Comparison of ENCODE assay signal across 13 cellular contexts in the genomic region with DNA sequence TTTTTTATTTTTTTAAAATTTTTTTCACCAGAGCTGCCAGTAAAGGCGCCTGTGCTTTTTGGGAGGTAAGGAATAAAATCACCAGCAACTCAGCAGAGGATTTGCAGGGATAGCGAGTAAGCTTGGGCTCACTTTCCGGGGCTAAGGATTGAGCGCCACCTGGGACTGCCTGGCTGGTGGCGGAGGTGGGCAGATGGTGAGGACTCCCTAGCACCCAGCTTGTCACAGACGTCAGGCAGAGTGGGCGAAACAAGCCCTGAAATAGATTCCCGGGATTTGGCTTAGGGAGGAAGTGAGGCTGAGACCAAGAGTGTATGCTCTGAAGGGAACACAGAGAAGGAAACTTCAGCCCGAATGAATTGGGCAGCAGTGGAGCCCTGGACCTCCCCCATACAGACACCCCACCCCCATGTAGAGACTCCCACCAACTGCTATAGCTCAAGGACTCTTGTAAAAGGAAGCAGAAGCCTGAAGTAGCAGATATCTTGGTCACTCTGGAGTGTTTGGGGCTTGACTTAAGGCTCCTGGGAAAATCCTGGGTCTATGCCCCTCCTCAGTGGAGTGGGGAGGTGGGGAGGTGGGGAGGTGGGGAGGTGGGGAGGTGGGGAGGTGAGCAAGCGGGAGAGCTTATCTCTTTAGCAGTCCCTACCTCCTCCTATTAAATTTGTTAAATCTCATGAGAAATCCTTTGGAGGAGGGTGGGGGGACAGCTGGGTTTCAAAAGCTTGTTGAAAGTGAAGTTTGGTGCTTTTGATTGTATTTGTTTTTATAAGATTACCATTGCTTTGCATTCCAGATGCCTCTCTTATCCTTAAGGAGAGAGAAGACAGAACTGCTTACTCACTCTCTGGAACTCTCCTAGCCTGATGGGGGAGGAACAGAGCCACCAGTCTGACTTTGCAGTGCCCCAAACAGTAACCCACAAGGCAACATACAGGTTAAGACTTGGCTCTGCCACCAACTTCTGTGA. TPM values are rescaled to one million over a fixed set of nuclear protein-coding genes. Genes with fewer than 3 reads are reported as not detected.
A peak's percentile ranks its signal among the peaks of the same experiment; 100 is the strongest.
DNase-seq lines count a peak whose midpoint lies in the region; ATAC-seq and TF ChIP-seq lines count a peak whose summit lies in the region.
"Had no signal": no experiment of that assay in that cellular context is flagged by ENCODE, and none has a peak within 500 bp of the region (broad histone marks: within the 10 kb centered on the region; RNA-seq: fewer than 3 reads in every experiment).

No MANE protein-coding gene starts in this region.

- H3K27ac Mint-ChIP-seq in Caco-2 (ENCODE audit: unreplicated experiment), result peak overlapping the region; percentile 95
- H3K27ac Mint-ChIP-seq in stimulated activated naive B cell treated with anti-CD40 and anti-IgM and Interleukin-4, amounts not matched to agents 10 μg/mL and 1 μg/mL and 100 μg/mL, for 72 hours, result no peak overlapping the region
- H3K27ac Mint-ChIP-seq in activated T-helper 1 cell treated with anti-CD3 and anti-CD28 coated beads, Interleukin-12 subunit alpha, Interleukin-12 subunit beta, Interleukin-2, Interleukin-4 antibody, amounts not matched to agents 30 ng/mL and 10 ng/mL and 1 ng/mL, durations not matched to agents 14 hours and 24 hours and 36 hours, result no peak overlapping the region
- H3K27ac Mint-ChIP-seq: CD4-positive, alpha-beta T cell had no signal

- no peaks in the 10 kb centered on the region for H3K9me3 Mint-ChIP-seq in Caco-2 (ENCODE audit: unreplicated experiment)
- H3K9me3 Mint-ChIP-seq in stimulated activated naive B cell treated with anti-CD40 and anti-IgM and Interleukin-4, amounts not matched to agents 10 μg/mL and 1 μg/mL and 100 μg/mL, for 72 hours, result no peaks in the 10 kb centered on the region
- H3K9me3 Mint-ChIP-seq in activated T-helper 1 cell treated with anti-CD3 and anti-CD28 coated beads, Interleukin-12 subunit alpha, Interleukin-12 subunit beta, Interleukin-2, Interleukin-4 antibody, amounts not matched to agents 30 ng/mL and 10 ng/mL and 1 ng/mL, durations not matched to agents 14 hours and 24 hours and 36 hours, result no peaks in the 10 kb centered on the region
- H3K9me3 Mint-ChIP-seq: CD4-positive, alpha-beta T cell had no signal

- POLR2A ChIA-PET in Caco-2 (lab: Charles Lee), result interaction anchor here (1.7 kb wide), 2 partner anchors 9 to 39 kb away, joined by 4 to 11 read pairs; partner anchors contain the start of gene ARL4D

- no peak overlapping the region for H3K4me3 ChIP-seq in Caco-2 (ENCODE audit: low read depth, low read length)
- H3K4me3 ChIP-seq in dorsolateral prefrontal cortex, result no peak overlapping the region
- no peak overlapping the region for H3K4me3 ChIP-seq in muscle layer of colon (ENCODE audit: low read depth in 1 of 2, low read length in 2 of 2)

- no peaks in the 10 kb centered on the region for H3K9me3 ChIP-seq in Caco-2
- H3K9me3 ChIP-seq in muscle layer of colon (ENCODE audit: low read length), result no peaks in the 10 kb centered on the region

- CTCF ChIA-PET in Caco-2 (lab: Charles Lee), result interaction anchor here (0.9 to 1.2 kb wide), 4 partner anchors 8 to 77 kb away, joined by 3 to 8 read pairs (median 5); partner anchors contain the start of genes ARL4D and DHX8

- no TSS peak for BruUV-seq in Caco-2 (replicated peaks; lab: Mats Ljungman, UMichigan)

- H3K27me3 Mint-ChIP-seq in Caco-2 (ENCODE audit: insufficient read depth, unreplicated experiment), result no peaks in the 10 kb centered on the region
- peaks cover 0 to 20% of the 10 kb centered on the region in 2 donors for H3K27me3 Mint-ChIP-seq in stimulated activated naive B cell treated with anti-CD40 and anti-IgM and Interleukin-4, amounts not matched to agents 10 μg/mL and 1 μg/mL and 100 μg/mL, for 72 hours
- H3K27me3 Mint-ChIP-seq in activated T-helper 1 cell treated with anti-CD3 and anti-CD28 coated beads, Interleukin-12 subunit alpha, Interleukin-12 subunit beta, Interleukin-2, Interleukin-4 antibody, amounts not matched to agents 30 ng/mL and 10 ng/mL and 1 ng/mL, durations not matched to agents 14 hours and 24 hours and 36 hours (ENCODE audit: insufficient read depth), result peaks cover 19% of the 10 kb centered on the region

- H3K27me3 ChIP-seq in Caco-2 (replicated peaks; ENCODE audit: control insufficient read depth, insufficient read depth, low read length) (no peaks in the 10 kb centered on the region), dorsolateral prefrontal cortex (no peaks in the 10 kb centered on the region), muscle layer of colon (ENCODE audit: control insufficient read depth in 1 of 2, insufficient read depth in 2 of 2, low read length in 2 of 2) (no peaks in the 10 kb centered on the region)

- ATAC-seq in stimulated activated naive B cell treated with anti-CD40 and anti-IgM and Interleukin-4, amounts not matched to agents 10 μg/mL and 1 μg/mL and 100 μg/mL, for 72 hours (replicated peaks), result no peak
- ATAC-seq in GM18873 (IDR thresholded peaks at IDR 0.05; ENCODE audit: low FRiP score, unreplicated experiment), result no peak

- no peak overlapping the region for H3K9ac ChIP-seq in muscle layer of colon (ENCODE audit: low read length)
- H3K9ac ChIP-seq: parathyroid adenoma had no signal

- H3K27ac ChIP-seq in dorsolateral prefrontal cortex, result peak overlapping the region in 6 of 59 donors; percentile 3 to 44 (median 32)
- H3K27ac ChIP-seq in muscle layer of colon (ENCODE audit: low read depth, low read length), result peak overlapping the region; percentile 56
- H3K27ac ChIP-seq: parathyroid adenoma had no signal

- no peak overlapping the region for H3K4me3 Mint-ChIP-seq in Caco-2 (ENCODE audit: unreplicated experiment)
- no peak overlapping the region for H3K4me3 Mint-ChIP-seq in stimulated activated naive B cell treated with anti-CD40 and anti-IgM and Interleukin-4, amounts not matched to agents 10 μg/mL and 1 μg/mL and 100 μg/mL, for 72 hours
- H3K4me3 Mint-ChIP-seq in activated T-helper 1 cell treated with anti-CD3 and anti-CD28 coated beads, Interleukin-12 subunit alpha, Interleukin-12 subunit beta, Interleukin-2, Interleukin-4 antibody, amounts not matched to agents 30 ng/mL and 10 ng/mL and 1 ng/mL, durations not matched to agents 14 hours and 24 hours and 36 hours, result no peak overlapping the region
- H3K4me3 Mint-ChIP-seq: CD4-positive, alpha-beta T cell had no signal

- H3K4me1 Mint-ChIP-seq in Caco-2 (ENCODE audit: low read depth, unreplicated experiment), result peaks cover 39% of the 10 kb centered on the region
- H3K4me1 Mint-ChIP-seq in stimulated activated naive B cell treated with anti-CD40 and anti-IgM and Interleukin-4, amounts not matched to agents 10 μg/mL and 1 μg/mL and 100 μg/mL, for 72 hours, result peaks cover 0 to 4% of the 10 kb centered on the region in 2 donors
- peaks cover 5% of the 10 kb centered on the region for H3K4me1 Mint-ChIP-seq in activated T-helper 1 cell treated with anti-CD3 and anti-CD28 coated beads, Interleukin-12 subunit alpha, Interleukin-12 subunit beta, Interleukin-2, Interleukin-4 antibody, amounts not matched to agents 30 ng/mL and 10 ng/mL and 1 ng/mL, durations not matched to agents 14 hours and 24 hours and 36 hours (ENCODE audit: low read depth)

- DNase-seq in Caco-2, result no peak
- DNase-seq in NCI-H460 (ENCODE audit: extremely low read depth, low read depth), result peak; percentile 56
- peak in 8 of 10 donors; percentile 23 to 88 (median 72) for DNase-seq in dorsolateral prefrontal cortex
- no peak for DNase-seq in stimulated activated naive B cell treated with anti-CD40 and anti-IgM and Interleukin-4, amounts not matched to agents 10 μg/mL and 1 μg/mL and 100 μg/mL, for 72 hours
- no peak for DNase-seq in stimulated activated CD4-positive, alpha-beta T cell treated with anti-CD3 and anti-CD28 coated beads, Interleukin-2, amount 100 ng/mL, for 24 hours
- no peak for DNase-seq in activated T-helper 1 cell treated with anti-CD3 and anti-CD28 coated beads, Interleukin-12 subunit alpha, Interleukin-12 subunit beta, Interleukin-2, Interleukin-4 antibody, amounts not matched to agents 30 ng/mL and 10 ng/mL and 1 ng/mL, durations not matched to agents 14 hours and 24 hours and 36 hours (ENCODE audit: low spot score)
- DNase-seq: activated CD8-positive, alpha-beta memory T cell treated with anti-CD3 and anti-CD28 coated beads, Interleukin-2, amount 50 U/mL, for 4 hours; CD4-positive, alpha-beta T cell; cortex of kidney; NCI-H2227 treated with DMSO at 0.1 percent for 48 hours had no signal

- H3K36me3 Mint-ChIP-seq in Caco-2 (ENCODE audit: insufficient read depth, unreplicated experiment), result peaks cover 6% of the 10 kb centered on the region
- no peaks in the 10 kb centered on the region for H3K36me3 Mint-ChIP-seq in stimulated activated naive B cell treated with anti-CD40 and anti-IgM and Interleukin-4, amounts not matched to agents 10 μg/mL and 1 μg/mL and 100 μg/mL, for 72 hours
- H3K36me3 Mint-ChIP-seq in activated T-helper 1 cell treated with anti-CD3 and anti-CD28 coated beads, Interleukin-12 subunit alpha, Interleukin-12 subunit beta, Interleukin-2, Interleukin-4 antibody, amounts not matched to agents 30 ng/mL and 10 ng/mL and 1 ng/mL, durations not matched to agents 14 hours and 24 hours and 36 hours (ENCODE audit: low read depth), result no peaks in the 10 kb centered on the region

- H3K36me3 ChIP-seq in Caco-2 (ENCODE audit: control insufficient read depth, insufficient read depth, low read length), result no peaks in the 10 kb centered on the region
- peaks cover 7% of the 10 kb centered on the region for H3K36me3 ChIP-seq in muscle layer of colon (ENCODE audit: insufficient read depth, low read length)

- no peak for TF ChIP-seq CTCF in Caco-2 (IDR thresholded peaks at IDR 0.05; ENCODE audit: insufficient read depth in 1 of 2, low read depth in 1 of 2, low read length in 1 of 2, severe bottlenecking in 1 of 2, unreplicated experiment in 1 of 2)
- TF ChIP-seq CTCF in dorsolateral prefrontal cortex (IDR thresholded peaks at IDR 0.05 in 54 of 56, conservative IDR thresholded peaks at IDR 0.05 in 2 of 56; ENCODE audit: low read depth in 1 of 56, partially characterized antibody in 56 of 56), result peak in 1 of 56 donors; percentile 7

- peaks cover 24% of the 10 kb centered on the region for H3K4me1 ChIP-seq in Caco-2
- peaks cover 36% of the 10 kb centered on the region for H3K4me1 ChIP-seq in muscle layer of colon (ENCODE audit: insufficient read depth, low read length)

- intact Hi-C loops in Caco-2 (cut with micrococcal nuclease; ENCODE audit: unreplicated experiment), result no loop called here
- intact Hi-C loops in dorsolateral prefrontal cortex (cut with DNase I), result loop anchor here in 1 of 2 donors (1.0 kb wide), 1 partner anchor 10 kb away; no protein-coding TSS in a partner anchor
- intact Hi-C loops in activated T-helper 1 cell treated with anti-CD3 and anti-CD28 coated beads, Interleukin-12 subunit alpha, Interleukin-12 subunit beta, Interleukin-2, Interleukin-4 antibody, amounts not matched to agents 30 ng/mL and 10 ng/mL and 1 ng/mL, durations not matched to agents 14 hours and 24 hours and 36 hours (cut with micrococcal nuclease), result no loop called here

RNA-seq across cellular contexts. Expression of gene ARL4D, which starts 8.2 kb away (rescaled TPM):
- total RNA-seq in Caco-2 (2022), result 16.0 and 19.9 TPM in 2 replicates
- 84.7 and 89.8 TPM in 2 replicates for total RNA-seq in NCI-H460 (2014; rRNA removed; shearing (Covaris generic))
- polyA plus RNA-seq in NCI-H460 (2014; cell fraction: nucleus; rRNA removed), result 44.5 and 49.5 TPM in 2 replicates
- total RNA-seq in dorsolateral prefrontal cortex, result 10 to 100 TPM in 85 of 120 experiments, 1 to 10 TPM in 35; 2.7 to 29.9 (median 12.9) TPM
- 3.2 and 4.0 TPM in 2 replicates for total RNA-seq in activated T-helper 1 cell treated with anti-CD3 and anti-CD28 coated beads, Interleukin-12 subunit alpha, Interleukin-12 subunit beta, Interleukin-2, Interleukin-4 antibody, amounts not matched to agents 30 ng/mL and 10 ng/mL and 1 ng/mL, durations not matched to agents 14 hours and 24 hours and 36 hours

Comparison
In these comparisons a context has a peak if more than half of its experiments do, and no peak if none do; other contexts are left out.
1. DNase-seq: peak in NCI-H460 (single experiment) and dorsolateral prefrontal cortex (8 of 10); none in Caco-2 (0 of 2), stimulated activated naive B cell treated with anti-CD40 and anti-IgM and Interleukin-4, amounts not matched to agents 10 μg/mL and 1 μg/mL and 100 μg/mL, for 72 hours (single experiment), stimulated activated CD4-positive, alpha-beta T cell treated with anti-CD3 and anti-CD28 coated beads, Interleukin-2, amount 100 ng/mL, for 24 hours (0 of 2) and activated T-helper 1 cell treated with anti-CD3 and anti-CD28 coated beads, Interleukin-12 subunit alpha, Interleukin-12 subunit beta, Interleukin-2, Interleukin-4 antibody, amounts not matched to agents 30 ng/mL and 10 ng/mL and 1 ng/mL, durations not matched to agents 14 hours and 24 hours and 36 hours (single experiment).